20 cellular contexts compared by ENCODE assay signal in the genomic region with DNA sequence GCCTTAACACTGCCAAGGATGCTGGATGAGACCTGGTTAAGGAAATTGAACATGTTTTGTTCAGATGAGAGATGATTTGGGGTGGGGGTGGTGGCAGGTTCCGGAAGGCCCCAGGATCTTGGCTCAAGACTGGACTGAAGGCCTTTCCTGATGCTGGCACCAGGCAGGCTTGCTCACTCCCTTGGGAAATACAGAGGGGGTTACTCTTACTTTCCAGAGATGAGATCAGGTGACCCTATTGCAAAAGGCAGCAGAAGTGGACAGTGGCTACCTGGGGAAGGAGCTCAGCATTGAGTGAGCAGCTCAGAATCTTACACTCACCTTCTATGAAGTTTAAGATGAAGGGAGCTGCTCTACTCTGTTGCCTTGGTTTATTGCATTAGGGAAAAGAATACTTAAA. TPM values are rescaled to one million over a fixed set of nuclear protein-coding genes. Genes with fewer than 3 reads are reported as not detected.
DNase-seq lines count a peak whose midpoint lies in the region; ATAC-seq and TF ChIP-seq lines count a peak whose summit lies in the region.
"Had no signal": no experiment of that assay in that cellular context is flagged by ENCODE, and none has a peak within 500 bp of the region (broad histone marks: within the 10 kb centered on the region; RNA-seq: fewer than 3 reads in every experiment).

No MANE protein-coding gene starts in this region.

- no peak overlapping the region for H4K8ac ChIP-seq in H9 (replicated peaks; ENCODE audit: insufficient read length, low read depth, low read length)

- TF ChIP-seq CTCF in H9 (conservative IDR thresholded peaks at IDR 0.05) (no peak), endothelial cell (IDR thresholded peaks at IDR 0.05; ENCODE audit: unreplicated experiment) (no peak), nephron progenitor cell (IDR thresholded peaks at IDR 0.05) (no peak), suprapubic skin (IDR thresholded peaks at IDR 0.05) (no peak)

- peaks cover 72% of the 10 kb centered on the region for H3K4me1 ChIP-seq in CD4-positive, alpha-beta memory T cell (ENCODE audit: insufficient read depth, low read length)
- peaks cover 2% of the 10 kb centered on the region; the same call in 1 of the 2 replicates for H3K4me1 ChIP-seq in H9 (ENCODE audit: insufficient read depth, low read length)
- H3K4me1 ChIP-seq in suprapubic skin = peaks cover 31% of the 10 kb centered on the region
- H3K4me1 ChIP-seq: right lobe of liver had no signal

- H3K4ac ChIP-seq in H9 (ENCODE audit: low read depth, low read length) = no peak overlapping the region

- DNase-seq in CD4-positive, alpha-beta memory T cell = no peak
- DNase-seq in H9 (no peak), endothelial cell (ENCODE audit: low spot score) (no peak), nephron progenitor cell (no peak), suprapubic skin (ENCODE audit: low spot score in 2 of 2) (no peak)
- no peak for DNase-seq in activated CD4-positive, alpha-beta memory T cell treated with anti-CD3 and anti-CD28 coated beads, Interleukin-2, amount 10 ng/mL, durations not matched to agents 7 days and 5 days
- DNase-seq: activated naive CD8-positive, alpha-beta T cell treated with anti-CD3 and anti-CD28 coated beads, Interleukin-2, amount 10 ng/mL, durations not matched to agents 7 days and 5 days; DMS53; Karpas-422; left lung; NCI-H1694 treated with DMSO at 0.1 percent for 48 hours; NCI-H526; Peyer's patch; right lobe of liver; stimulated activated CD4-positive, alpha-beta T cell treated with anti-CD3 and anti-CD28 coated beads, Interleukin-4, amount 100 ng/mL, for 4 hours; stimulated activated naive CD4-positive, alpha-beta T cell treated with Interleukin-2 at 50 U/mL for 16 hours had no signal

- H3K23me2 ChIP-seq in H9 (ENCODE audit: insufficient read length, low read depth, low read length, poor library complexity, severe bottlenecking) = no peaks in the 10 kb centered on the region

- WGBS in H9 (ENCODE audit: extremely low coverage, insufficient read length, low lambda C conversion rate) = no CpG with 5 or more reads among the region's 1 CpG
- 100% methylated on average over 1 of the region's 1 CpG for WGBS in suprapubic skin

- H3K9ac ChIP-seq in H9 (ENCODE audit: extremely low read depth, insufficient read length, low read length) = no peak overlapping the region
- H3K9ac ChIP-seq: parathyroid adenoma had no signal

- H3K27ac Mint-ChIP-seq in CD4-positive, alpha-beta memory T cell = peak overlapping the region in 5 of 7 donors; percentile 28 to 82 (median 53)
- H3K27ac Mint-ChIP-seq in H9 (peak overlapping the region in 2 of 3 experiments; percentile 10 to 80; a peak in 3 of 7 replicates), endothelial cell (ENCODE audit: unreplicated experiment) (no peak overlapping the region), nephron progenitor cell (peak overlapping the region; percentile 18)
- no peak overlapping the region for H3K27ac Mint-ChIP-seq in activated CD4-positive, alpha-beta memory T cell treated with anti-CD3 and anti-CD28 coated beads, Interleukin-2, amount 10 ng/mL, durations not matched to agents 7 days and 5 days
- H3K27ac Mint-ChIP-seq: activated naive CD8-positive, alpha-beta T cell treated with anti-CD3 and anti-CD28 coated beads, Interleukin-2, amount 10 ng/mL, durations not matched to agents 7 days and 5 days had no signal

- peak overlapping the region in 5 of 8 donors; percentile 32 to 70 (median 40) for H3K4me3 Mint-ChIP-seq in CD4-positive, alpha-beta memory T cell
- H3K4me3 Mint-ChIP-seq in H9 (no peak overlapping the region), endothelial cell (ENCODE audit: unreplicated experiment) (peak overlapping the region; percentile 56), nephron progenitor cell (no peak overlapping the region)
- no peak overlapping the region for H3K4me3 Mint-ChIP-seq in activated CD4-positive, alpha-beta memory T cell treated with anti-CD3 and anti-CD28 coated beads, Interleukin-2, amount 10 ng/mL, durations not matched to agents 7 days and 5 days
- H3K4me3 Mint-ChIP-seq: activated naive CD8-positive, alpha-beta T cell treated with anti-CD3 and anti-CD28 coated beads, Interleukin-2, amount 10 ng/mL, durations not matched to agents 7 days and 5 days had no signal

- no peak overlapping the region for H2BK5ac ChIP-seq in H9 (ENCODE audit: insufficient read length, low read length)

- no peak overlapping the region for H3K23ac ChIP-seq in H9 (ENCODE audit: insufficient read length, low read depth, low read length)

- H3K36me3 Mint-ChIP-seq in CD4-positive, alpha-beta memory T cell = peaks cover 3 to 11% of the 10 kb centered on the region in 2 donors
- H3K36me3 Mint-ChIP-seq in H9 (ENCODE audit: insufficient read depth in 1 of 3, low read depth in 3 of 3) = peaks cover 3 to 26% (median 18%) of the 10 kb centered on the region in 3 experiments; a peak in 6 of 7 replicates
- H3K36me3 Mint-ChIP-seq in endothelial cell (ENCODE audit: low read depth, unreplicated experiment) = peaks cover 13% of the 10 kb centered on the region
- peaks cover 48% of the 10 kb centered on the region for H3K36me3 Mint-ChIP-seq in nephron progenitor cell (ENCODE audit: low read depth)
- H3K36me3 Mint-ChIP-seq in activated CD4-positive, alpha-beta memory T cell treated with anti-CD3 and anti-CD28 coated beads, Interleukin-2, amount 10 ng/mL, durations not matched to agents 7 days and 5 days (ENCODE audit: low read depth) = peaks cover 35% of the 10 kb centered on the region

- H3K56ac ChIP-seq in H9 (ENCODE audit: insufficient read length, low read depth, low read length) = no peak overlapping the region

- no peak for ATAC-seq in GM18858 (IDR thresholded peaks at IDR 0.05; ENCODE audit: unreplicated experiment)
- ATAC-seq: left lung had no signal

- no peak overlapping the region for H3K4me2 ChIP-seq in H9 (ENCODE audit: insufficient read depth, insufficient read length, low read length)
- H3K4me2 ChIP-seq: hepatocyte had no signal

- H3K18ac ChIP-seq in H9 (ENCODE audit: insufficient read length, low read depth, low read length) = no peak overlapping the region

- no peak overlapping the region for H3K27ac ChIP-seq in CD4-positive, alpha-beta memory T cell (ENCODE audit: low read depth, low read length)
- no peak overlapping the region for H3K27ac ChIP-seq in H9 (ENCODE audit: insufficient read length, low read depth, low read length)
- H3K27ac ChIP-seq in suprapubic skin = no peak overlapping the region
- H3K27ac ChIP-seq: hepatocyte, left lung, parathyroid adenoma, Peyer's patch, right lobe of liver, tibial nerve had no signal

- no peaks in the 10 kb centered on the region for H3K9me3 ChIP-seq in CD4-positive, alpha-beta memory T cell (ENCODE audit: control insufficient read depth in 1 of 2, low read length in 2 of 2)
- H3K9me3 ChIP-seq in H9 (ENCODE audit: control insufficient read depth, low read depth, low read length) = no peaks in the 10 kb centered on the region
- no peaks in the 10 kb centered on the region for H3K9me3 ChIP-seq in suprapubic skin
- H3K9me3 ChIP-seq: left lung, Peyer's patch, right lobe of liver, tibial nerve had no signal

- no peak overlapping the region for H2BK12ac ChIP-seq in H9 (ENCODE audit: insufficient read length, low read depth, low read length)

- H2BK120ac ChIP-seq in H9 (ENCODE audit: low read depth, low read length, poor library complexity, severe bottlenecking) = no peak overlapping the region

- no peak overlapping the region for H4K91ac ChIP-seq in H9 (ENCODE audit: insufficient read length, low read depth, low read length)

- no peak overlapping the region for H2AFZ ChIP-seq in H9 (ENCODE audit: low read length)
- H2AFZ ChIP-seq: hepatocyte, parathyroid adenoma had no signal

- H2BK15ac ChIP-seq in H9 (ENCODE audit: low read depth, low read length) = no peak overlapping the region

- H3K79me2 ChIP-seq in H9 (ENCODE audit: insufficient read depth, low read length) = peaks cover 79% of the 10 kb centered on the region

- no peak overlapping the region for H3K14ac ChIP-seq in H9 (ENCODE audit: insufficient read depth, low read length)

- H2BK20ac ChIP-seq in H9 (ENCODE audit: low read depth, low read length, poor library complexity, severe bottlenecking) = no peak overlapping the region

- TF ChIP-seq POLR2A in suprapubic skin (IDR thresholded peaks at IDR 0.05) = no peak

- H3K27me3 Mint-ChIP-seq in CD4-positive, alpha-beta memory T cell = no peaks in the 10 kb centered on the region
- H3K27me3 Mint-ChIP-seq in H9 (ENCODE audit: low read depth) = no peaks in the 10 kb centered on the region
- peaks cover 3% of the 10 kb centered on the region for H3K27me3 Mint-ChIP-seq in endothelial cell (ENCODE audit: unreplicated experiment)
- H3K27me3 Mint-ChIP-seq in nephron progenitor cell (ENCODE audit: low read depth, poor library complexity) = no peaks in the 10 kb centered on the region
- H3K27me3 Mint-ChIP-seq in activated CD4-positive, alpha-beta memory T cell treated with anti-CD3 and anti-CD28 coated beads, Interleukin-2, amount 10 ng/mL, durations not matched to agents 7 days and 5 days = no peaks in the 10 kb centered on the region
- H3K27me3 Mint-ChIP-seq: activated naive CD8-positive, alpha-beta T cell treated with anti-CD3 and anti-CD28 coated beads, Interleukin-2, amount 10 ng/mL, durations not matched to agents 7 days and 5 days had no signal

- H3K4me3 ChIP-seq in CD4-positive, alpha-beta memory T cell (ENCODE audit: low read length in 2 of 2) = no peak overlapping the region
- no peak overlapping the region for H3K4me3 ChIP-seq in suprapubic skin
- H3K4me3 ChIP-seq: hepatocyte, left lung, Peyer's patch, right lobe of liver, tibial nerve had no signal

- H3K36me3 ChIP-seq in CD4-positive, alpha-beta memory T cell (ENCODE audit: insufficient read depth, low read length) = no peaks in the 10 kb centered on the region
- H3K36me3 ChIP-seq in suprapubic skin = no peaks in the 10 kb centered on the region
- H3K36me3 ChIP-seq: left lung, Peyer's patch, right lobe of liver, tibial nerve had no signal

- H3T11ph ChIP-seq in H9 (ENCODE audit: low read length) = no peak overlapping the region

- intact Hi-C loops in CD4-positive, alpha-beta memory T cell (cut with micrococcal nuclease) = no loop called here

- H3K79me1 ChIP-seq in H9 (ENCODE audit: insufficient read depth, low read depth, low read length, poor library complexity, severe bottlenecking) = peaks cover 7% of the 10 kb centered on the region

- TF ChIP-seq EP300 in suprapubic skin (IDR thresholded peaks at IDR 0.05) = no peak

- POLR2A ChIA-PET in CD4-positive, alpha-beta memory T cell (lab: Charles Lee; ENCODE audit: partially characterized antibody) = no interaction called here
- POLR2A ChIA-PET in activated CD4-positive, alpha-beta memory T cell treated with anti-CD3 and anti-CD28 coated beads, Interleukin-2, amount 10 ng/mL, durations not matched to agents 7 days and 5 days (lab: Charles Lee) = interaction anchor here (0.8 to 1.0 kb wide), 2 partner anchors 9 to 11 kb away, joined by 3 read pairs; partner anchors contain the start of gene GATAD2A

- H4K5ac ChIP-seq in H9 (ENCODE audit: insufficient read length, low read depth, low read length) = no peak overlapping the region

- H3K9me3 Mint-ChIP-seq in CD4-positive, alpha-beta memory T cell = no peaks in the 10 kb centered on the region
- H3K9me3 Mint-ChIP-seq in H9 = no peaks in the 10 kb centered on the region
- H3K9me3 Mint-ChIP-seq in endothelial cell (ENCODE audit: unreplicated experiment) = no peaks in the 10 kb centered on the region
- peaks cover 12% of the 10 kb centered on the region for H3K9me3 Mint-ChIP-seq in nephron progenitor cell
- H3K9me3 Mint-ChIP-seq in activated CD4-positive, alpha-beta memory T cell treated with anti-CD3 and anti-CD28 coated beads, Interleukin-2, amount 10 ng/mL, durations not matched to agents 7 days and 5 days = no peaks in the 10 kb centered on the region

- CTCF ChIA-PET in CD4-positive, alpha-beta memory T cell (lab: Charles Lee; ENCODE audit: partially characterized antibody) = no interaction called here
- CTCF ChIA-PET in activated CD4-positive, alpha-beta memory T cell treated with anti-CD3 and anti-CD28 coated beads, Interleukin-2, amount 10 ng/mL, durations not matched to agents 7 days and 5 days (lab: Charles Lee) = interaction anchor here (0.7 to 1.9 kb wide), 2 partner anchors 11 to 235 kb away, joined by 3 to 5 read pairs; partner anchors contain the start of gene GATAD2A

- H3K4me1 Mint-ChIP-seq in CD4-positive, alpha-beta memory T cell = peaks cover 55 to 77% (median 65%) of the 10 kb centered on the region in 4 donors
- peaks cover 34 to 44% of the 10 kb centered on the region in 2 experiments for H3K4me1 Mint-ChIP-seq in H9
- peaks cover 20% of the 10 kb centered on the region for H3K4me1 Mint-ChIP-seq in endothelial cell (ENCODE audit: unreplicated experiment)
- peaks cover 43% of the 10 kb centered on the region for H3K4me1 Mint-ChIP-seq in nephron progenitor cell
- peaks cover 54% of the 10 kb centered on the region for H3K4me1 Mint-ChIP-seq in activated CD4-positive, alpha-beta memory T cell treated with anti-CD3 and anti-CD28 coated beads, Interleukin-2, amount 10 ng/mL, durations not matched to agents 7 days and 5 days

- no peaks in the 10 kb centered on the region for H4K20me1 ChIP-seq in H9 (ENCODE audit: control insufficient read depth, insufficient read depth, insufficient read length)

- no peak overlapping the region for H2AK5ac ChIP-seq in H9 (ENCODE audit: insufficient read length, low read length)

- H3K27me3 ChIP-seq in CD4-positive, alpha-beta memory T cell (ENCODE audit: insufficient read depth, low read length) = no peaks in the 10 kb centered on the region
- H3K27me3 ChIP-seq in H9 (ENCODE audit: insufficient read depth, low read length) (no peaks in the 10 kb centered on the region), suprapubic skin (no peaks in the 10 kb centered on the region)
- H3K27me3 ChIP-seq: hepatocyte, left lung, Peyer's patch, right lobe of liver, tibial nerve had no signal

RNA-seq across cellular contexts. Expression of gene GATAD2A, which starts 10.8 kb away (rescaled TPM):
- total RNA-seq in CD4-positive, alpha-beta memory T cell = 100 to 1,000 TPM; 101 to 108 TPM
- polyA plus RNA-seq in CD4-positive, alpha-beta memory T cell = 10 to 100 TPM in 1 of 2 donors, 1 to 10 TPM in 1; 3.8 to 30.6 TPM
- 189 and 198 TPM in 2 replicates for total RNA-seq in H9 (2021)
- 150 TPM for total RNA-seq in endothelial cell (ENCODE audit: unreplicated experiment)
- 100 to 1,000 TPM; 109 to 113 TPM for total RNA-seq in activated CD4-positive, alpha-beta memory T cell treated with anti-CD3 and anti-CD28 coated beads, Interleukin-2, amount 10 ng/mL, durations not matched to agents 7 days and 5 days
- 10 to 100 TPM; 83.1 to 88.8 (median 86.4) TPM for total RNA-seq in suprapubic skin

Comparison
In these comparisons a context has a peak if more than half of its experiments do, and no peak if none do; other contexts are left out.
1. H3K27ac Mint-ChIP-seq: peak in CD4-positive, alpha-beta memory T cell (5 of 7), H9 (2 of 3) and nephron progenitor cell (single experiment); none in endothelial cell (single experiment) and activated CD4-positive, alpha-beta memory T cell treated with anti-CD3 and anti-CD28 coated beads, Interleukin-2, amount 10 ng/mL, durations not matched to agents 7 days and 5 days (single experiment).
2. H3K4me3 Mint-ChIP-seq: peak in CD4-positive, alpha-beta memory T cell (5 of 8) and endothelial cell (single experiment); none in H9 (0 of 2), nephron progenitor cell (single experiment) and activated CD4-positive, alpha-beta memory T cell treated with anti-CD3 and anti-CD28 coated beads, Interleukin-2, amount 10 ng/mL, durations not matched to agents 7 days and 5 days (single experiment).